ENCODE assay signal across 13 cellular contexts in the genomic region with DNA sequence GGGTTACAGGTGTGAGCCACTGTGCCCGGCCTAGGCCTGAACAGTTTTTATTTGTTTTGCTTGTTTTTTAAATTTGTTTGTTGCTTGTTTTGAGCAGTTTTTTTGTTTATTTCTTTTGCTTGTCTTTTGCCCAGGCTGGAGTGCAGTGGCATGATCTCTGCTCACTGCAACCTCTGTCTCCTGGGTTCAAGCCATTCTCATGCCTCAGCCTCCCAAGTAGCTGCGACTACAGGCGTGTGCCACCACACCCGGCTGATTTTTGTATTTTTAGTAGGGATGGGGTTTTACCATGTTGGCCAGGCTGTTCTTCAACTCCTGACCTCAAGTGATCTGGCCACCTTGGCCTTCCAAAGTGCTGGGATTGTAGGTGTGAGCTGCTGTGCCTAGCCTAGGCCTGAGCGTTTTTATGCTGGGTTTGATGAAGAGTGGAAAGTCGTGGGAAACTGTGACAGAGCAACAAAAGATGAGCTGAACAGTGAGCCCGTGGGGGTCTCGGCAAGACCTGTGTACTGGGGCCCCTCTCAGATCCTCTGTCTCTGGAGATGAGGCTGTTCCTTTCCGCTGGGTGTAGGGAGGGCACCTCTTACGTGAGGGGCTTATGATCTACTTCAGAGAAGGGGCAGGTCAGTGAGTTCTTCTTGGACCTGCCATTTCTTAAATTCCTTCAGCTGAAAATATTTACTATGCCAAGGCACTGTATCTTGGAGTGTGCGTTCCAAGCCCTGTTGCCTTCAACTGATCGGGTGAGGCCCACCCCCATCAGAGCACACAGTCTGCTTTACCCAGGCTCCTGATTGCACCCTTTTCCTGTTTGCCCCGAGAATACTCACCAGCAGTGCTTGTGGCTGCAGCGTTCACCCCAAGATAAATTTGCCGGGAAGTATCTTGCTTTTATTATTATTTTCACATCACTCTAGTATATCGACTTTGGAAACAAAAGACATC.
A peak's percentile ranks its signal among the peaks of the same experiment; 100 is the strongest.
DNase-seq lines count a peak whose midpoint lies in the region; ATAC-seq and TF ChIP-seq lines count a peak whose summit lies in the region.
"Had no signal": no experiment of that assay in that cellular context is flagged by ENCODE, and none has a peak within 500 bp of the region (broad histone marks: within the 10 kb centered on the region; RNA-seq: fewer than 3 reads in every experiment).

No MANE protein-coding gene starts in this region.

- H3K27me3 ChIP-seq in DND-41 (ENCODE audit: insufficient read depth, low read length, poor library complexity): no peaks in the 10 kb centered on the region
- H3K27me3 ChIP-seq in esophagus squamous epithelium: no peaks in the 10 kb centered on the region
- H3K27me3 ChIP-seq in sigmoid colon: no peaks in the 10 kb centered on the region

- TF ChIP-seq POLR2A in Raji (IDR thresholded peaks at IDR 0.05; ENCODE audit: insufficient read depth, low read depth, low read length) (peak; percentile 21; the same call in 1 of the 2 replicates), esophagus squamous epithelium (IDR thresholded peaks at IDR 0.05) (no peak), sigmoid colon (IDR thresholded peaks at IDR 0.05) (no peak)

- intact Hi-C loops in esophagus squamous epithelium (cut with DNase I): no loop called here
- intact Hi-C loops in sigmoid colon (cut with DNase I): no loop called here

- H3K27ac ChIP-seq in DND-41 (ENCODE audit: low read length) (peak overlapping the region; percentile 63), esophagus squamous epithelium (peak overlapping the region; percentile 7 to 94 (median 40)), sigmoid colon (peak overlapping the region; percentile 48 to 63 (median 60))

- peak overlapping the region; percentile 63 for H3K4me2 ChIP-seq in DND-41 (ENCODE audit: insufficient read depth, low read length)

- H2AFZ ChIP-seq in DND-41 (ENCODE audit: low read depth, low read length): no peak overlapping the region

- 69 to 79% methylated on average over 14 to 16 of the region's 16 CpGs for WGBS in esophagus squamous epithelium, 2 donors
- WGBS in sigmoid colon, 2 donors: 76 to 90% methylated on average over 16 of the region's 16 CpGs

- no peak for TF ChIP-seq CTCF in DND-41 (IDR thresholded peaks at IDR 0.05; ENCODE audit: borderline replicate concordance, extremely low read depth, low read length, poor library complexity, severe bottlenecking)
- no peak for TF ChIP-seq CTCF in esophagus squamous epithelium (IDR thresholded peaks at IDR 0.05)
- TF ChIP-seq CTCF in sigmoid colon (IDR thresholded peaks at IDR 0.05): no peak

- no peaks in the 10 kb centered on the region for H3K9me3 ChIP-seq in DND-41 (ENCODE audit: insufficient read depth, low read length, severe bottlenecking)
- no peaks in the 10 kb centered on the region for H3K9me3 ChIP-seq in esophagus squamous epithelium
- no peaks in the 10 kb centered on the region for H3K9me3 ChIP-seq in sigmoid colon

- H3K4me1 ChIP-seq in DND-41 (ENCODE audit: insufficient read depth, low read length): peaks cover 98% of the 10 kb centered on the region
- H3K4me1 ChIP-seq in esophagus squamous epithelium: peaks cover 36 to 97% (median 37%) of the 10 kb centered on the region in 3 donors
- peaks cover 0 to 86% (median 80%) of the 10 kb centered on the region in 4 donors for H3K4me1 ChIP-seq in sigmoid colon

- peak overlapping the region; percentile 22 for H3K9ac ChIP-seq in DND-41 (ENCODE audit: low read depth, low read length)

- DNase-seq in DND-41 (no peak), esophagus squamous epithelium (lab: John Stamatoyannopoulos, UW) (no peak), sigmoid colon (no peak), NCI-H1930 (lab: John Stamatoyannopoulos, UW) (no peak), OCI-M1 (lab: John Stamatoyannopoulos, UW) (no peak), NCI-H524 treated with DMSO at 0.1 percent for 48 hours (lab: John Stamatoyannopoulos, UW) (no peak), inferior parietal cortex (ENCODE audit: extremely low spot score) (no peak)
- DNase-seq: amygdala; DMS79; GOT3; left colon; NK-92 treated with Interleukin-12 subunit alpha and Interleukin-12 subunit beta, amount 100 ng/mL, for 24 hours had no signal

- peaks cover 98% of the 10 kb centered on the region for H3K79me2 ChIP-seq in DND-41 (ENCODE audit: insufficient read depth, low read length)

- H4K20me1 ChIP-seq in DND-41 (ENCODE audit: insufficient read depth, low read length): peaks cover 84% of the 10 kb centered on the region

- peaks cover 72% of the 10 kb centered on the region for H3K36me3 ChIP-seq in DND-41 (ENCODE audit: insufficient read depth, low read length)
- H3K36me3 ChIP-seq in esophagus squamous epithelium: peaks cover 0 to 11% (median 0%) of the 10 kb centered on the region in 3 donors
- no peaks in the 10 kb centered on the region for H3K36me3 ChIP-seq in sigmoid colon

- TF ChIP-seq EP300 in sigmoid colon (IDR thresholded peaks at IDR 0.05): no peak

- ATAC-seq in DND-41 (ENCODE audit: insufficient read depth, low read depth): no peak
- ATAC-seq: left colon had no signal

- H3K4me3 ChIP-seq in DND-41 (ENCODE audit: low read depth in 1 of 2, low read length in 2 of 2) (peak overlapping the region in 1 of 2 experiments; percentile 16; a peak in 1 of 4 replicates), esophagus squamous epithelium (no peak overlapping the region), sigmoid colon (no peak overlapping the region)
